Comparison of ENCODE assay signal across 20 cellular contexts in the genomic region with DNA sequence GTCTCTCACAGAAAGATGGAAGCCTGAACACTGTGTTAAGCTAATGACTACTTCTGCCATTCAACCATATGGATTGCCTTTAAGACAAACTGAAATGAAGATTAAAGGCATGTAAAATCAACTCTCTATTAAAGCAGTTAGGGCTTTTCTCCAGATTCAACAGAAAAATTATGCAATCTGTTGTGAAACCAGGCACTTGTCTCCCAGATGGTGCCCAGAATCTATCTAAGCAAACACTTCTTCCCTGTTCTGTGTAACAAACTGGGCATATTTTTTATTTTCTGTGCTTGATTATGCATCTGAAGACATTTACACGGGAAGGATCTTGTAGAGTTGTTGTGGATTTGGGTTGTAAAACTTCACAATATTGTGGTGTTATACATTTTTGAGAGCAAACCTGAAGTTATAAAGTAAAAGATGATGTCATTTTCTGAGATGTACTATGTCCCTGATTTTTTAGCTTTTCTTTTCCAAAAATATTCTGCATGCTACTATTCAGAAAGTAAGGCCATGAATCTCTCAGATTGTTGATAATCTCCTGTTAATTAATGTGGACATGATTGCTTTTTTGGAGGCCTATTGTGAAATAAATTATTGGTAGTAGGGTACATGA.
"Had no signal": no experiment of that assay in that cellular context is flagged by ENCODE, and none has a peak within 500 bp of the region (broad histone marks: within the 10 kb centered on the region; RNA-seq: fewer than 3 reads in every experiment).

No MANE protein-coding gene starts in this region.

- H3K9me3 ChIP-seq: colonic mucosa, esophagus squamous epithelium, pancreas, testis, transverse colon had no signal

- H3K4me1 ChIP-seq: colonic mucosa, esophagus squamous epithelium, foreskin keratinocyte, pancreas, testis, transverse colon had no signal

- H3K27ac ChIP-seq: colonic mucosa, esophagus squamous epithelium, foreskin keratinocyte, pancreas, testis, transverse colon had no signal

- H3K36me3 ChIP-seq: colonic mucosa, esophagus squamous epithelium, pancreas, transverse colon had no signal

- H3K4me3 ChIP-seq: colonic mucosa, esophagus squamous epithelium, lung, pancreas, testis, transverse colon had no signal

- DNase-seq: colonic mucosa; dermis blood vessel endothelial cell; esophagus squamous epithelium; foreskin keratinocyte; immature natural killer cell; kidney; left cardiac atrium; left ventricle myocardium superior; mesenchymal stem cell; midbrain; naive B cell; occipital lobe; pancreas; right cardiac atrium; stimulated activated CD4-positive, alpha-beta T cell treated with anti-CD3 and anti-CD28 coated beads, Interleukin-15, amount 100 ng/mL, for 24 hours; stimulated activated CD4-positive, alpha-beta T cell treated with anti-CD3 and anti-CD28 coated beads, Interleukin-1b, Interleukin-23, amount 100 ng/mL, for 48 hours; stimulated activated CD4-positive, alpha-beta T cell treated with anti-CD3 and anti-CD28 coated beads, Interleukin-4, amount 100 ng/mL, for 24 hours; testis; transverse colon had no signal

- H3K27me3 ChIP-seq: colonic mucosa, esophagus squamous epithelium, foreskin keratinocyte, pancreas, testis, transverse colon had no signal
